Comparison of ENCODE assay signal across 26 cellular contexts in the genomic region with DNA sequence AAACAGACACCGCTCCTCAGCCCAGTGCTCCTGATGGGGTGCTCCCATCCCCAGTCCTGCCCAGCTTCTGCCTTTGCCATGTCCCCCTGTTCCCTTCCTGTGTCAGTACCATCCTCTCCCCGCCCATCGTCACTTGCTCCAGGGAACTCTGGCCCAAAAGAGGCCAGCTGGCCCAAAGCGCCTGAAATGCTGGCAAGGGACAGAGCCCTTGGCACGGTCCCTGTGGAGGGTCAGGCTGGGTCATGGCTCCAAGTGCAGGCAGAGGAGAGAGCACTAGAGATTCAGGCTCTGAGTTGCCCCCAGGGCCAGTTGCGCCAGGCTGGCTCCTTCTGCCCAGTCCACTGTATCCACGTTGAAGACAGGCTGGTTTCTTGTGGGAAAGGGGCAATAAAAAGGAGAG. TPM values are rescaled to one million over a fixed set of nuclear protein-coding genes. Genes with fewer than 3 reads are reported as not detected.
DNase-seq lines count a peak whose midpoint lies in the region; ATAC-seq, FAIRE-seq and TF ChIP-seq lines count a peak whose summit lies in the region.
"Had no signal": no experiment of that assay in that cellular context is flagged by ENCODE, and none has a peak within 500 bp of the region (broad histone marks: within the 10 kb centered on the region; RNA-seq: fewer than 3 reads in every experiment).

No MANE protein-coding gene starts in this region.

- no peaks in the 10 kb centered on the region for H3K9me3 ChIP-seq in neuronal stem cell (replicated peaks in 1 of 2; ENCODE audit: control insufficient read depth in 2 of 2, insufficient read depth in 1 of 2, low read depth in 1 of 2, low read length in 2 of 2)
- no peaks in the 10 kb centered on the region for H3K9me3 ChIP-seq in thyroid gland
- H3K9me3 ChIP-seq in esophagus muscularis mucosa, result no peaks in the 10 kb centered on the region
- H3K9me3 ChIP-seq: BE2C, breast epithelium, prostate gland had no signal

- H2AK5ac ChIP-seq in neuronal stem cell (ENCODE audit: low read depth, low read length), result no peak overlapping the region

- H3K4me1 ChIP-seq in neuronal stem cell (ENCODE audit: control insufficient read depth in 2 of 2, insufficient read depth in 1 of 2, low read depth in 1 of 2, low read length in 2 of 2) (peaks cover 0 to 5% of the 10 kb centered on the region in 2 donors), thyroid gland (peaks cover 0 to 13% of the 10 kb centered on the region in 2 donors), esophagus muscularis mucosa (peaks cover 7 to 27% (median 21%) of the 10 kb centered on the region in 4 donors)
- H3K4me1 ChIP-seq: BE2C, prostate gland had no signal

- no peak for TF ChIP-seq POLR2A in thyroid gland (IDR thresholded peaks at IDR 0.05)
- TF ChIP-seq POLR2A in esophagus muscularis mucosa (IDR thresholded peaks at IDR 0.05; ENCODE audit: low read depth), result no peak
- no peak for TF ChIP-seq POLR2A in GM12891 (IDR thresholded peaks at IDR 0.05; ENCODE audit: low read depth, low read length)

- H3K23ac ChIP-seq in neuronal stem cell (ENCODE audit: low read depth, low read length, poor library complexity), result no peak overlapping the region

- no peaks in the 10 kb centered on the region for H3K27me3 Mint-ChIP-seq in activated T-cell treated with anti-CD3 and anti-CD28 coated beads, Interleukin-2, amount 50 U/mL, for 4 hours (ENCODE audit: low read depth)
- H3K27me3 Mint-ChIP-seq in activated T-cell treated with anti-CD3 and anti-CD28 coated beads, Interleukin-2, amount 50 U/mL, for 72 hours (ENCODE audit: low read depth), result no peaks in the 10 kb centered on the region

- DNase-seq in activated T-cell treated with anti-CD3 and anti-CD28 coated beads, Interleukin-2, amount 50 U/mL, for 4 hours, result no peak
- DNase-seq in activated T-cell treated with anti-CD3 and anti-CD28 coated beads, Interleukin-2, amount 50 U/mL, for 72 hours, result no peak
- DNase-seq in head of caudate nucleus (peak in 39 of 42 donors; percentile 7 to 74 (median 46)), neuronal stem cell (ENCODE audit: low spot score) (no peak), thyroid gland (peak; percentile 27 to 40), esophagus muscularis mucosa (ENCODE audit: extremely low spot score) (no peak), NCI-H1417 treated with DMSO at 0.1 percent for 48 hours (lab: John Stamatoyannopoulos, UW) (no peak), GM12891 (ENCODE audit: insufficient read length, low spot score) (no peak)
- DNase-seq: activated CD4-positive, alpha-beta T cell treated with anti-CD3 and anti-CD28 coated beads, Interleukin-2, amount 50 U/mL, for 1 hour; activated CD8-positive, alpha-beta memory T cell treated with anti-CD3 and anti-CD28 coated beads, Interleukin-2, amount 50 U/mL, for 4 hours; activated effector memory CD4-positive, alpha-beta T cell treated with Interleukin-2 at 50 U/mL for 16 hours; BE2C; dermis blood vessel endothelial cell; foreskin fibroblast; kidney; mesenchymal stem cell; naive thymus-derived CD4-positive, alpha-beta T cell; NCI-H1105 treated with DMSO at 0.1 percent for 48 hours; NCI-H526 treated with DMSO at 0.1 percent for 48 hours; SHP77 treated with DMSO at 0.1 percent for 48 hours; stimulated activated CD4-positive, alpha-beta T cell treated with anti-CD3 and anti-CD28 coated beads, Interleukin-12 subunit alpha, Interleukin-12 subunit beta, amount 100 ng/mL, for 4 hours; stimulated activated CD8-positive, alpha-beta memory T cell treated with anti-CD3 and anti-CD28 coated beads, Interleukin-4, amount 100 ng/mL, for 48 hours had no signal

- H3K27ac Mint-ChIP-seq in activated T-cell treated with anti-CD3 and anti-CD28 coated beads, Interleukin-2, amount 50 U/mL, for 72 hours, result no peak overlapping the region
- H3K27ac Mint-ChIP-seq: naive thymus-derived CD4-positive, alpha-beta T cell had no signal

- H3K27ac ChIP-seq in neuronal stem cell (replicated peaks; ENCODE audit: low read length) (no peak overlapping the region), thyroid gland (no peak overlapping the region), esophagus muscularis mucosa (replicated peaks in 1 of 4) (no peak overlapping the region)
- H3K27ac ChIP-seq: breast epithelium, prostate gland had no signal

- no CpG with 5 or more reads among the region's 7 CpGs for WGBS in neuronal stem cell (ENCODE audit: extremely low coverage in 2 of 2, insufficient read length in 2 of 2, insufficient replicate concordance in 1 of 2), 2 donors
- 45% methylated on average over 6 to 7 of the region's 7 CpGs for WGBS in thyroid gland, 2 donors
- WGBS in esophagus muscularis mucosa, result 46% methylated on average over 7 of the region's 7 CpGs

- H3K27me3 ChIP-seq in neuronal stem cell (ENCODE audit: control insufficient read depth in 3 of 3, insufficient read depth in 3 of 3, low read depth in 1 of 3, low read length in 3 of 3), result no peaks in the 10 kb centered on the region
- H3K27me3 ChIP-seq in thyroid gland, result no peaks in the 10 kb centered on the region
- no peaks in the 10 kb centered on the region for H3K27me3 ChIP-seq in esophagus muscularis mucosa
- H3K27me3 ChIP-seq: BE2C, breast epithelium had no signal

- H2BK15ac ChIP-seq in neuronal stem cell (ENCODE audit: low read length), result no peak overlapping the region

- peaks cover 3% of the 10 kb centered on the region for H3K4me1 Mint-ChIP-seq in activated T-cell treated with anti-CD3 and anti-CD28 coated beads, Interleukin-2, amount 50 U/mL, for 4 hours (ENCODE audit: low read depth)
- peaks cover 10% of the 10 kb centered on the region for H3K4me1 Mint-ChIP-seq in activated T-cell treated with anti-CD3 and anti-CD28 coated beads, Interleukin-2, amount 50 U/mL, for 72 hours (ENCODE audit: low read depth)

- H4K8ac ChIP-seq in neuronal stem cell (ENCODE audit: low read depth, low read length), result no peak overlapping the region

- no peak overlapping the region for H3K4me2 ChIP-seq in neuronal stem cell (ENCODE audit: insufficient read depth, low read length, poor library complexity, severe bottlenecking)

- no peak overlapping the region for H2BK5ac ChIP-seq in neuronal stem cell (ENCODE audit: low read length)

- no peak for ATAC-seq in activated T-cell treated with anti-CD3 and anti-CD28 coated beads, Interleukin-2, amount 50 U/mL, for 4 hours
- no peak for ATAC-seq in activated T-cell treated with anti-CD3 and anti-CD28 coated beads, Interleukin-2, amount 50 U/mL, for 72 hours (replicated peaks in 1 of 2)
- ATAC-seq: HCT116; naive thymus-derived CD4-positive, alpha-beta T cell had no signal

- TF ChIP-seq CTCF in thyroid gland (IDR thresholded peaks at IDR 0.05) (no peak), esophagus muscularis mucosa (IDR thresholded peaks at IDR 0.05) (no peak)

- H2AFZ ChIP-seq in neuronal stem cell (ENCODE audit: low read length), result no peak overlapping the region

- H3K4me3 ChIP-seq in neuronal stem cell (ENCODE audit: low read length in 2 of 2), result no peak overlapping the region
- no peak overlapping the region for H3K4me3 ChIP-seq in thyroid gland (replicated peaks in 1 of 3)
- H3K4me3 ChIP-seq in esophagus muscularis mucosa, result no peak overlapping the region
- H3K4me3 ChIP-seq: breast epithelium, prostate gland had no signal

- peak overlapping the region; percentile 26 for H3K4me3 Mint-ChIP-seq in activated T-cell treated with anti-CD3 and anti-CD28 coated beads, Interleukin-2, amount 50 U/mL, for 4 hours
- H3K4me3 Mint-ChIP-seq in activated T-cell treated with anti-CD3 and anti-CD28 coated beads, Interleukin-2, amount 50 U/mL, for 72 hours, result no peak overlapping the region
- H3K4me3 Mint-ChIP-seq: naive thymus-derived CD4-positive, alpha-beta T cell had no signal

- no peak overlapping the region for H4K91ac ChIP-seq in neuronal stem cell (ENCODE audit: low read depth, low read length, poor library complexity)

- no peak overlapping the region for H2BK12ac ChIP-seq in neuronal stem cell (ENCODE audit: low read length)

- no peak overlapping the region for H3K4ac ChIP-seq in neuronal stem cell (ENCODE audit: low read length)

- H3K14ac ChIP-seq in neuronal stem cell (ENCODE audit: low read length), result no peak overlapping the region

- H3K18ac ChIP-seq in neuronal stem cell (ENCODE audit: low read length), result peak overlapping the region; percentile 28

- H3K9me3 Mint-ChIP-seq in activated T-cell treated with anti-CD3 and anti-CD28 coated beads, Interleukin-2, amount 50 U/mL, for 4 hours, result no peaks in the 10 kb centered on the region
- no peaks in the 10 kb centered on the region for H3K9me3 Mint-ChIP-seq in activated T-cell treated with anti-CD3 and anti-CD28 coated beads, Interleukin-2, amount 50 U/mL, for 72 hours
- H3K9me3 Mint-ChIP-seq: naive thymus-derived CD4-positive, alpha-beta T cell had no signal

- H3K36me3 ChIP-seq in neuronal stem cell (replicated peaks in 1 of 2; ENCODE audit: control insufficient read depth in 2 of 2, insufficient read depth in 2 of 2, low read length in 2 of 2) (no peaks in the 10 kb centered on the region), thyroid gland (no peaks in the 10 kb centered on the region), esophagus muscularis mucosa (no peaks in the 10 kb centered on the region)
- H3K36me3 ChIP-seq: BE2C, breast epithelium, prostate gland had no signal

- H2BK120ac ChIP-seq in neuronal stem cell (ENCODE audit: low read depth, low read length), result no peak overlapping the region

- no peak for FAIRE-seq in GM12891 (lab: Jason Lieb, UNC)
- FAIRE-seq: A204.1, kidney had no signal

- peaks cover 5% of the 10 kb centered on the region for H3K79me1 ChIP-seq in neuronal stem cell (ENCODE audit: low read depth, low read length)

- no peak for TF ChIP-seq EP300 in esophagus muscularis mucosa (IDR thresholded peaks at IDR 0.05)

- intact Hi-C loops in head of caudate nucleus (cut with DNase I), result loop anchor here (5.0 to 10.0 kb wide), 2 partner anchors 93 to 335 kb away; no protein-coding TSS in a partner anchor
- intact Hi-C loops in thyroid gland (cut with DNase I), result loop anchor here (5.0 kb wide), 1 partner anchor 90 kb away; no protein-coding TSS in a partner anchor
- intact Hi-C loops in esophagus muscularis mucosa (cut with DNase I), result no loop called here

- no peaks in the 10 kb centered on the region for H3K36me3 Mint-ChIP-seq in activated T-cell treated with anti-CD3 and anti-CD28 coated beads, Interleukin-2, amount 50 U/mL, for 4 hours (ENCODE audit: insufficient read depth)
- no peaks in the 10 kb centered on the region for H3K36me3 Mint-ChIP-seq in activated T-cell treated with anti-CD3 and anti-CD28 coated beads, Interleukin-2, amount 50 U/mL, for 72 hours (ENCODE audit: insufficient read depth in 2 of 2)
- H3K36me3 Mint-ChIP-seq: naive thymus-derived CD4-positive, alpha-beta T cell had no signal

- no peak overlapping the region for H3K9ac ChIP-seq in neuronal stem cell (ENCODE audit: low read depth, low read length, poor library complexity)

RNA-seq across cellular contexts. Expression of gene HDHD5, which starts 8.4 kb away (rescaled TPM):
- total RNA-seq in activated T-cell treated with anti-CD3 and anti-CD28 coated beads, Interleukin-2, amount 50 U/mL, for 4 hours, result 10 to 100 TPM; 56.2 to 69.1 (median 68.3) TPM
- 10 to 100 TPM; 23.5 to 26.1 TPM for total RNA-seq in activated T-cell treated with anti-CD3 and anti-CD28 coated beads, Interleukin-2, amount 50 U/mL, for 72 hours
- polyA plus RNA-seq in neuronal stem cell (2013, experiment 1 of 2), result 30.5 TPM
- polyA plus RNA-seq in neuronal stem cell (2013, experiment 2 of 2), result 30.3 TPM
- total RNA-seq in thyroid gland, result 10 to 100 TPM; 21.6 to 37.8 (median 25.8) TPM
- 10 to 100 TPM; 29.9 to 45.1 (median 38.8) TPM for total RNA-seq in esophagus muscularis mucosa
- polyA plus RNA-seq in GM12891 (2012; ENCODE audit: low read depth, missing spikeins), result 29.7 TPM

RNA-seq across cellular contexts. Expression of gene TMEM121B, which starts 46.3 kb away (rescaled TPM):
- under 1 TPM; 0.24 to 0.43 (median 0.38) TPM for total RNA-seq in activated T-cell treated with anti-CD3 and anti-CD28 coated beads, Interleukin-2, amount 50 U/mL, for 4 hours
- under 1 TPM; 0.07 TPM for total RNA-seq in activated T-cell treated with anti-CD3 and anti-CD28 coated beads, Interleukin-2, amount 50 U/mL, for 72 hours
- polyA plus RNA-seq in neuronal stem cell (2013, experiment 1 of 2), result 2.6 TPM
- 2.7 TPM for polyA plus RNA-seq in neuronal stem cell (2013, experiment 2 of 2)
- under 1 TPM in 2 of 4 donors, not detected in 2; 0.10 to 0.17 TPM for total RNA-seq in thyroid gland
- total RNA-seq in esophagus muscularis mucosa, result under 1 TPM; 0.32 to 0.50 (median 0.41) TPM
- 0.08 TPM for polyA plus RNA-seq in GM12891 (2012; ENCODE audit: low read depth, missing spikeins)
- polyA plus RNA-seq: naive thymus-derived CD4-positive, alpha-beta T cell had no signal

RNA-seq across cellular contexts. Expression of gene ADA2, which starts 51.7 kb away (rescaled TPM):
- 1 to 10 TPM; 1.2 to 2.3 (median 1.3) TPM for total RNA-seq in activated T-cell treated with anti-CD3 and anti-CD28 coated beads, Interleukin-2, amount 50 U/mL, for 4 hours
- 10 to 100 TPM; 13.0 to 16.1 TPM for total RNA-seq in activated T-cell treated with anti-CD3 and anti-CD28 coated beads, Interleukin-2, amount 50 U/mL, for 72 hours
- 35.3 TPM for polyA plus RNA-seq in neuronal stem cell (2013, experiment 1 of 2)
- 35.4 TPM for polyA plus RNA-seq in neuronal stem cell (2013, experiment 2 of 2)
- total RNA-seq in thyroid gland (10 to 100 TPM in 2 of 4 donors, 1 to 10 TPM in 2; 5.2 to 19.8 (median 12.6) TPM), esophagus muscularis mucosa (10 to 100 TPM in 2 of 4 donors, 1 to 10 TPM in 2; 4.9 to 24.7 (median 9.2) TPM)
- polyA plus RNA-seq in GM12891 (2012; ENCODE audit: low read depth, missing spikeins), result 5.3 TPM

Comparison
In these comparisons a context has a peak if more than half of its experiments do, and no peak if none do; other contexts are left out.
1. DNase-seq: peak in head of caudate nucleus (39 of 42) and thyroid gland (2 of 2); none in activated T-cell treated with anti-CD3 and anti-CD28 coated beads, Interleukin-2, amount 50 U/mL, for 4 hours (single experiment), activated T-cell treated with anti-CD3 and anti-CD28 coated beads, Interleukin-2, amount 50 U/mL, for 72 hours (0 of 2), neuronal stem cell (single experiment), esophagus muscularis mucosa (single experiment), NCI-H1417 treated with DMSO at 0.1 percent for 48 hours (single experiment) and GM12891 (single experiment).